Comparison of ENCODE assay signal across 12 cellular contexts in genomic region chr15:84987949-84988624, GRCh38. TPM values are rescaled to one million over a fixed set of nuclear protein-coding genes. Genes with fewer than 3 reads are reported as not detected.
DNase-seq lines count a peak whose midpoint lies in the region; ATAC-seq and TF ChIP-seq lines count a peak whose summit lies in the region.
"Had no signal": no experiment of that assay in that cellular context is flagged by ENCODE, and none has a peak within 500 bp of the region (broad histone marks: within the 10 kb centered on the region; RNA-seq: fewer than 3 reads in every experiment).

No MANE protein-coding gene starts in this region.

- ATAC-seq in activated CD8-positive, alpha-beta memory T cell treated with anti-CD3 and anti-CD28 coated beads, Interleukin-2, amount 10 ng/mL, durations not matched to agents 7 days and 5 days, result peak; percentile 32
- peak; percentile 35 for ATAC-seq in GM21825 (IDR thresholded peaks at IDR 0.05; ENCODE audit: unreplicated experiment)
- ATAC-seq in stimulated activated memory B cell treated with anti-CD40 and anti-IgM and Interleukin-4, amounts not matched to agents 10 μg/mL and 1 μg/mL and 100 μg/mL, for 72 hours, result peak; percentile 75
- ATAC-seq in HG03520 (IDR thresholded peaks at IDR 0.05; ENCODE audit: unreplicated experiment), result no peak

- H3K9me3 Mint-ChIP-seq in activated CD8-positive, alpha-beta memory T cell treated with anti-CD3 and anti-CD28 coated beads, Interleukin-2, amount 10 ng/mL, durations not matched to agents 7 days and 5 days (ENCODE audit: low read depth), result no peaks in the 10 kb centered on the region
- no peaks in the 10 kb centered on the region for H3K9me3 Mint-ChIP-seq in T-helper 2 cell treated with Interferon-gamma antibody and Interleukin-4, amounts not matched to agents 5 μg/mL and 100 μg/mL, for 36 hours
- no peaks in the 10 kb centered on the region for H3K9me3 Mint-ChIP-seq in stimulated activated memory B cell treated with anti-CD40 and anti-IgM and Interleukin-4, amounts not matched to agents 10 μg/mL and 1 μg/mL and 100 μg/mL, for 72 hours

- H3K4me3 Mint-ChIP-seq in activated CD8-positive, alpha-beta memory T cell treated with anti-CD3 and anti-CD28 coated beads, Interleukin-2, amount 10 ng/mL, durations not matched to agents 7 days and 5 days, result no peak overlapping the region
- peak overlapping the region; percentile 60 for H3K4me3 Mint-ChIP-seq in T-helper 2 cell treated with Interferon-gamma antibody and Interleukin-4, amounts not matched to agents 5 μg/mL and 100 μg/mL, for 36 hours
- peak overlapping the region; percentile 37 for H3K4me3 Mint-ChIP-seq in stimulated activated memory B cell treated with anti-CD40 and anti-IgM and Interleukin-4, amounts not matched to agents 10 μg/mL and 1 μg/mL and 100 μg/mL, for 72 hours

- CTCF ChIA-PET in activated CD8-positive, alpha-beta memory T cell treated with anti-CD3 and anti-CD28 coated beads, Interleukin-2, amount 10 ng/mL, durations not matched to agents 7 days and 5 days (lab: Charles Lee), result interaction anchor here (1.0 to 1.8 kb wide), 3 partner anchors 15 to 417 kb away, joined by 3 to 6 read pairs (median 4); no protein-coding TSS in a partner anchor

- peak; percentile 31 for DNase-seq in activated CD8-positive, alpha-beta memory T cell treated with anti-CD3 and anti-CD28 coated beads, Interleukin-2, amount 10 ng/mL, durations not matched to agents 7 days and 5 days
- DNase-seq in activated CD8-positive, alpha-beta memory T cell treated with anti-CD3 and anti-CD28 coated beads, Interleukin-2, amount 50 U/mL, for 4 hours, result no peak
- no peak for DNase-seq in T-helper 2 cell treated with Interferon-gamma antibody and Interleukin-4, amounts not matched to agents 5 μg/mL and 100 μg/mL, for 36 hours (ENCODE audit: low spot score)
- DNase-seq in mesenteric fat pad (ENCODE audit: low spot score), result no peak
- DNase-seq in lower leg skin (ENCODE audit: low spot score in 2 of 2), result no peak
- DNase-seq: amygdala; cortex of kidney; DMS79; stimulated activated CD4-positive, alpha-beta T cell treated with anti-CD3 and anti-CD28 coated beads, Interleukin-15, amount 100 ng/mL, for 24 hours had no signal

- no peaks in the 10 kb centered on the region for H3K27me3 Mint-ChIP-seq in activated CD8-positive, alpha-beta memory T cell treated with anti-CD3 and anti-CD28 coated beads, Interleukin-2, amount 10 ng/mL, durations not matched to agents 7 days and 5 days
- H3K27me3 Mint-ChIP-seq in T-helper 2 cell treated with Interferon-gamma antibody and Interleukin-4, amounts not matched to agents 5 μg/mL and 100 μg/mL, for 36 hours (ENCODE audit: low read depth), result peaks cover 5% of the 10 kb centered on the region
- no peaks in the 10 kb centered on the region for H3K27me3 Mint-ChIP-seq in stimulated activated memory B cell treated with anti-CD40 and anti-IgM and Interleukin-4, amounts not matched to agents 10 μg/mL and 1 μg/mL and 100 μg/mL, for 72 hours

- H3K4me1 Mint-ChIP-seq in activated CD8-positive, alpha-beta memory T cell treated with anti-CD3 and anti-CD28 coated beads, Interleukin-2, amount 10 ng/mL, durations not matched to agents 7 days and 5 days, result peaks cover 59% of the 10 kb centered on the region
- H3K4me1 Mint-ChIP-seq in T-helper 2 cell treated with Interferon-gamma antibody and Interleukin-4, amounts not matched to agents 5 μg/mL and 100 μg/mL, for 36 hours (ENCODE audit: low read depth), result peaks cover 45% of the 10 kb centered on the region
- peaks cover 77% of the 10 kb centered on the region for H3K4me1 Mint-ChIP-seq in stimulated activated memory B cell treated with anti-CD40 and anti-IgM and Interleukin-4, amounts not matched to agents 10 μg/mL and 1 μg/mL and 100 μg/mL, for 72 hours

- H3K27ac Mint-ChIP-seq in activated CD8-positive, alpha-beta memory T cell treated with anti-CD3 and anti-CD28 coated beads, Interleukin-2, amount 10 ng/mL, durations not matched to agents 7 days and 5 days, result peak overlapping the region; percentile 78
- H3K27ac Mint-ChIP-seq in T-helper 2 cell treated with Interferon-gamma antibody and Interleukin-4, amounts not matched to agents 5 μg/mL and 100 μg/mL, for 36 hours, result peak overlapping the region; percentile 85
- H3K27ac Mint-ChIP-seq in stimulated activated memory B cell treated with anti-CD40 and anti-IgM and Interleukin-4, amounts not matched to agents 10 μg/mL and 1 μg/mL and 100 μg/mL, for 72 hours, result peak overlapping the region; percentile 79

- WGBS in lower leg skin, 2 donors, result 82 to 87% methylated on average over 3 of the region's 3 CpGs

- intact Hi-C loops in lower leg skin (cut with DNase I; ENCODE audit: low total_unique reads), result no loop called here

- H3K4me3 ChIP-seq in lower leg skin (ENCODE audit: low read depth, poor library complexity, severe bottlenecking), result no peak overlapping the region

- TF ChIP-seq POLR2A in lower leg skin (IDR thresholded peaks at IDR 0.05), result no peak

- peaks cover 7% of the 10 kb centered on the region for H3K36me3 Mint-ChIP-seq in activated CD8-positive, alpha-beta memory T cell treated with anti-CD3 and anti-CD28 coated beads, Interleukin-2, amount 10 ng/mL, durations not matched to agents 7 days and 5 days
- H3K36me3 Mint-ChIP-seq in T-helper 2 cell treated with Interferon-gamma antibody and Interleukin-4, amounts not matched to agents 5 μg/mL and 100 μg/mL, for 36 hours (ENCODE audit: low read depth), result no peaks in the 10 kb centered on the region
- H3K36me3 Mint-ChIP-seq in stimulated activated memory B cell treated with anti-CD40 and anti-IgM and Interleukin-4, amounts not matched to agents 10 μg/mL and 1 μg/mL and 100 μg/mL, for 72 hours, result no peaks in the 10 kb centered on the region

- TF ChIP-seq CTCF in lower leg skin (IDR thresholded peaks at IDR 0.05), result no peak

RNA-seq across cellular contexts. Expression of gene PDE8A, which starts 6.4 kb away (rescaled TPM):
- total RNA-seq in activated CD8-positive, alpha-beta memory T cell treated with anti-CD3 and anti-CD28 coated beads, Interleukin-2, amount 10 ng/mL, durations not matched to agents 7 days and 5 days, result 10 to 100 TPM; 17.7 to 21.1 TPM
- 80.4 TPM for total RNA-seq in mesenteric fat pad
- 10 to 100 TPM; 14.7 to 23.1 (median 19.4) TPM for total RNA-seq in lower leg skin
